Comparison of ENCODE assay signal across 1 cellular context in the genomic region with DNA sequence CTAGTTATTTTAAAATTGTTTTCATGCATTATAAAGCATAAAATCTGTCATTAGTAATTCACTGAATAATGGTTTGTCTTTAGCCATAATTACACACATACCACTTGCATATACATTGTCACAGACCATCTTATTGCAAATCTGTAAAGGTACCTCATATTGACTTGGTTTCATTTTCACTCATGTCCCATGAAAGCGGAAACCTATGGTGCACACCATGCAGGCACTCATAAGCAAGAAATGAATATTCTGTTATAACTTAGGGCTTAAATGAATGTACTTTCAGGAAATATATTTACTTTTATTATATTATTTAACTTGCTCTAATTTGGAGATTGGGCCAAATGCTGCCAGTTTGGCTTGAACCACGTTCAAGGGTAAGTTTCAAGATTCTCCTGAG.
TF ChIP-seq lines count a peak whose summit lies in the region.

No MANE protein-coding gene starts in this region.

TF ChIP-seq in GM12878, 131 proteins besides CTCF, POLR2A, EP300 and RAD21 (continued from another document and continues in another):
- TF ChIP-seq NBN (IDR thresholded peaks at IDR 0.05) (no peak), ZNF384 (IDR thresholded peaks at IDR 0.05; ENCODE audit: borderline replicate concordance, low read depth, low read length) (no peak), SMC3 (IDR thresholded peaks at IDR 0.05; ENCODE audit: borderline replicate concordance, low read length) (no peak; the same call in 1 of the 2 replicates), ZNF622 (IDR thresholded peaks at IDR 0.05) (no peak), MEF2A (IDR thresholded peaks at IDR 0.05; ENCODE audit: insufficient read depth, low read depth, low read length) (no peak), ZZZ3 (IDR thresholded peaks at IDR 0.05; ENCODE audit: control insufficient read depth, insufficient read length, low read depth) (no peak), GATAD2B (conservative IDR thresholded peaks at IDR 0.05; ENCODE audit: low read depth) (no peak), MYC (IDR thresholded peaks at IDR 0.05; ENCODE audit: insufficient read depth, insufficient read length, insufficient replicate concordance, low read length, severe bottlenecking) (no peak), CBX3 (IDR thresholded peaks at IDR 0.05; ENCODE audit: borderline replicate concordance, low read depth) (no peak), ZNF207 (IDR thresholded peaks at IDR 0.05; ENCODE audit: borderline replicate concordance) (no peak), JUNB (IDR thresholded peaks at IDR 0.05) (peak; percentile 99), TCF7 (IDR thresholded peaks at IDR 0.05; ENCODE audit: borderline replicate concordance) (no peak), WRNIP1 (IDR thresholded peaks at IDR 0.05; ENCODE audit: borderline replicate concordance, low read depth, low read length) (no peak), EED (IDR thresholded peaks at IDR 0.05; ENCODE audit: low read depth) (no peak), CHD1 (IDR thresholded peaks at IDR 0.05; ENCODE audit: low read depth, low read length) (no peak), ZNF24 (IDR thresholded peaks at IDR 0.05) (0 out of 2 replicates have a peak, but pooled peaks have one; percentile 5), CBX5 (IDR thresholded peaks at IDR 0.05; ENCODE audit: low read depth) (0 out of 2 replicates have a peak, but pooled peaks have one; percentile 74), MTA2 (IDR thresholded peaks at IDR 0.05; ENCODE audit: low read depth) (peak; percentile 70), NR2C1 (IDR thresholded peaks at IDR 0.05) (no peak), BRCA1 (IDR thresholded peaks at IDR 0.05; ENCODE audit: low read depth, low read length) (no peak), TBL1XR1 (IDR thresholded peaks at IDR 0.05; ENCODE audit: low read depth, low read length) (peak; percentile 82), KAT2A (conservative IDR thresholded peaks at IDR 0.05; ENCODE audit: control insufficient read depth, low read depth, low read length) (no peak), HDAC2 (IDR thresholded peaks at IDR 0.05) (no peak), CREM (IDR thresholded peaks at IDR 0.05; ENCODE audit: low read depth) (peak; percentile 54; the same call in 1 of the 2 replicates), EZH2 (IDR thresholded peaks at IDR 0.05; ENCODE audit: borderline replicate concordance, control insufficient read depth, low read depth, low read length) (no peak), JUND (IDR thresholded peaks at IDR 0.05; ENCODE audit: low read depth, low read length) (peak; percentile 75; the same call in 1 of the 2 replicates), KLF5 (IDR thresholded peaks at IDR 0.05; ENCODE audit: partially characterized antibody) (no peak), SMAD1 (IDR thresholded peaks at IDR 0.05; ENCODE audit: low read depth, partially characterized antibody) (no peak), ASH2L (IDR thresholded peaks at IDR 0.05; ENCODE audit: borderline replicate concordance, low read depth) (no peak), ZNF217 (IDR thresholded peaks at IDR 0.05) (peak; percentile 26; the same call in 1 of the 2 replicates), LARP7 (IDR thresholded peaks at IDR 0.05) (no peak), RUNX3 (IDR thresholded peaks at IDR 0.05; ENCODE audit: low read length) (peak; percentile 87), FOXK2 (IDR thresholded peaks at IDR 0.05) (no peak), FOS (IDR thresholded peaks at IDR 0.05; ENCODE audit: borderline replicate concordance, extremely low read depth, insufficient read length) (no peak), SMAD5 (IDR thresholded peaks at IDR 0.05; ENCODE audit: low read depth) (no peak), NRF1 (conservative IDR thresholded peaks at IDR 0.05; ENCODE audit: low read depth, low read length) (no peak), ETV6 (conservative IDR thresholded peaks at IDR 0.05 in 1 of 2, IDR thresholded peaks at IDR 0.05 in 1 of 2; ENCODE audit: borderline replicate concordance in 1 of 2, low read depth in 1 of 2) (peak in 1 of 2 experiments; percentile 98; a peak in 2 of 4 replicates), MYB (IDR thresholded peaks at IDR 0.05; ENCODE audit: borderline replicate concordance, low read depth, low read length) (no peak), BCL11A (IDR thresholded peaks at IDR 0.05; ENCODE audit: low read depth, low read length) (peak; percentile 91)
- TF ChIP-seq, protein P1, sequence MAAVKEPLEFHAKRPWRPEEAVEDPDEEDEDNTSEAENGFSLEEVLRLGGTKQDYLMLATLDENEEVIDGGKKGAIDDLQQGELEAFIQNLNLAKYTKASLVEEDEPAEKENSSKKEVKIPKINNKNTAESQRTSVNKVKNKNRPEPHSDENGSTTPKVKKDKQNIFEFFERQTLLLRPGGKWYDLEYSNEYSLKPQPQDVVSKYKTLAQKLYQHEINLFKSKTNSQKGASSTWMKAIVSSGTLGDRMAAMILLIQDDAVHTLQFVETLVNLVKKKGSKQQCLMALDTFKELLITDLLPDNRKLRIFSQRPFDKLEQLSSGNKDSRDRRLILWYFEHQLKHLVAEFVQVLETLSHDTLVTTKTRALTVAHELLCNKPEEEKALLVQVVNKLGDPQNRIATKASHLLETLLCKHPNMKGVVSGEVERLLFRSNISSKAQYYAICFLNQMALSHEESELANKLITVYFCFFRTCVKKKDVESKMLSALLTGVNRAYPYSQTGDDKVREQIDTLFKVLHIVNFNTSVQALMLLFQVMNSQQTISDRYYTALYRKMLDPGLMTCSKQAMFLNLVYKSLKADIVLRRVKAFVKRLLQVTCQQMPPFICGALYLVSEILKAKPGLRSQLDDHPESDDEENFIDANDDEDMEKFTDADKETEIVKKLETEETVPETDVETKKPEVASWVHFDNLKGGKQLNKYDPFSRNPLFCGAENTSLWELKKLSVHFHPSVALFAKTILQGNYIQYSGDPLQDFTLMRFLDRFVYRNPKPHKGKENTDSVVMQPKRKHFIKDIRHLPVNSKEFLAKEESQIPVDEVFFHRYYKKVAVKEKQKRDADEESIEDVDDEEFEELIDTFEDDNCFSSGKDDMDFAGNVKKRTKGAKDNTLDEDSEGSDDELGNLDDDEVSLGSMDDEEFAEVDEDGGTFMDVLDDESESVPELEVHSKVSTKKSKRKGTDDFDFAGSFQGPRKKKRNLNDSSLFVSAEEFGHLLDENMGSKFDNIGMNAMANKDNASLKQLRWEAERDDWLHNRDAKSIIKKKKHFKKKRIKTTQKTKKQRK (IDR thresholded peaks at IDR 0.05; ENCODE audit: low read depth, low read length): no peak
- TF ChIP-seq, protein P2, sequence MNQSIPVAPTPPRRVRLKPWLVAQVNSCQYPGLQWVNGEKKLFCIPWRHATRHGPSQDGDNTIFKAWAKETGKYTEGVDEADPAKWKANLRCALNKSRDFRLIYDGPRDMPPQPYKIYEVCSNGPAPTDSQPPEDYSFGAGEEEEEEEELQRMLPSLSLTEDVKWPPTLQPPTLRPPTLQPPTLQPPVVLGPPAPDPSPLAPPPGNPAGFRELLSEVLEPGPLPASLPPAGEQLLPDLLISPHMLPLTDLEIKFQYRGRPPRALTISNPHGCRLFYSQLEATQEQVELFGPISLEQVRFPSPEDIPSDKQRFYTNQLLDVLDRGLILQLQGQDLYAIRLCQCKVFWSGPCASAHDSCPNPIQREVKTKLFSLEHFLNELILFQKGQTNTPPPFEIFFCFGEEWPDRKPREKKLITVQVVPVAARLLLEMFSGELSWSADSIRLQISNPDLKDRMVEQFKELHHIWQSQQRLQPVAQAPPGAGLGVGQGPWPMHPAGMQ (IDR thresholded peaks at IDR 0.05; ENCODE audit: borderline replicate concordance): no peak
- TF ChIP-seq, protein P3, sequence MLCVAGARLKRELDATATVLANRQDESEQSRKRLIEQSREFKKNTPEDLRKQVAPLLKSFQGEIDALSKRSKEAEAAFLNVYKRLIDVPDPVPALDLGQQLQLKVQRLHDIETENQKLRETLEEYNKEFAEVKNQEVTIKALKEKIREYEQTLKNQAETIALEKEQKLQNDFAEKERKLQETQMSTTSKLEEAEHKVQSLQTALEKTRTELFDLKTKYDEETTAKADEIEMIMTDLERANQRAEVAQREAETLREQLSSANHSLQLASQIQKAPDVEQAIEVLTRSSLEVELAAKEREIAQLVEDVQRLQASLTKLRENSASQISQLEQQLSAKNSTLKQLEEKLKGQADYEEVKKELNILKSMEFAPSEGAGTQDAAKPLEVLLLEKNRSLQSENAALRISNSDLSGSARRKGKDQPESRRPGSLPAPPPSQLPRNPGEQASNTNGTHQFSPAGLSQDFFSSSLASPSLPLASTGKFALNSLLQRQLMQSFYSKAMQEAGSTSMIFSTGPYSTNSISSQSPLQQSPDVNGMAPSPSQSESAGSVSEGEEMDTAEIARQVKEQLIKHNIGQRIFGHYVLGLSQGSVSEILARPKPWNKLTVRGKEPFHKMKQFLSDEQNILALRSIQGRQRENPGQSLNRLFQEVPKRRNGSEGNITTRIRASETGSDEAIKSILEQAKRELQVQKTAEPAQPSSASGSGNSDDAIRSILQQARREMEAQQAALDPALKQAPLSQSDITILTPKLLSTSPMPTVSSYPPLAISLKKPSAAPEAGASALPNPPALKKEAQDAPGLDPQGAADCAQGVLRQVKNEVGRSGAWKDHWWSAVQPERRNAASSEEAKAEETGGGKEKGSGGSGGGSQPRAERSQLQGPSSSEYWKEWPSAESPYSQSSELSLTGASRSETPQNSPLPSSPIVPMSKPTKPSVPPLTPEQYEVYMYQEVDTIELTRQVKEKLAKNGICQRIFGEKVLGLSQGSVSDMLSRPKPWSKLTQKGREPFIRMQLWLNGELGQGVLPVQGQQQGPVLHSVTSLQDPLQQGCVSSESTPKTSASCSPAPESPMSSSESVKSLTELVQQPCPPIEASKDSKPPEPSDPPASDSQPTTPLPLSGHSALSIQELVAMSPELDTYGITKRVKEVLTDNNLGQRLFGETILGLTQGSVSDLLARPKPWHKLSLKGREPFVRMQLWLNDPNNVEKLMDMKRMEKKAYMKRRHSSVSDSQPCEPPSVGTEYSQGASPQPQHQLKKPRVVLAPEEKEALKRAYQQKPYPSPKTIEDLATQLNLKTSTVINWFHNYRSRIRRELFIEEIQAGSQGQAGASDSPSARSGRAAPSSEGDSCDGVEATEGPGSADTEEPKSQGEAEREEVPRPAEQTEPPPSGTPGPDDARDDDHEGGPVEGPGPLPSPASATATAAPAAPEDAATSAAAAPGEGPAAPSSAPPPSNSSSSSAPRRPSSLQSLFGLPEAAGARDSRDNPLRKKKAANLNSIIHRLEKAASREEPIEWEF (IDR thresholded peaks at IDR 0.05; ENCODE audit: insufficient replicate concordance, low read depth, low read length): no peak
- TF ChIP-seq, protein P4, sequence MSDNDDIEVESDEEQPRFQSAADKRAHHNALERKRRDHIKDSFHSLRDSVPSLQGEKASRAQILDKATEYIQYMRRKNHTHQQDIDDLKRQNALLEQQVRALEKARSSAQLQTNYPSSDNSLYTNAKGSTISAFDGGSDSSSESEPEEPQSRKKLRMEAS (IDR thresholded peaks at IDR 0.05; ENCODE audit: low read depth, low read length): no peak
- TF ChIP-seq, protein P5, sequence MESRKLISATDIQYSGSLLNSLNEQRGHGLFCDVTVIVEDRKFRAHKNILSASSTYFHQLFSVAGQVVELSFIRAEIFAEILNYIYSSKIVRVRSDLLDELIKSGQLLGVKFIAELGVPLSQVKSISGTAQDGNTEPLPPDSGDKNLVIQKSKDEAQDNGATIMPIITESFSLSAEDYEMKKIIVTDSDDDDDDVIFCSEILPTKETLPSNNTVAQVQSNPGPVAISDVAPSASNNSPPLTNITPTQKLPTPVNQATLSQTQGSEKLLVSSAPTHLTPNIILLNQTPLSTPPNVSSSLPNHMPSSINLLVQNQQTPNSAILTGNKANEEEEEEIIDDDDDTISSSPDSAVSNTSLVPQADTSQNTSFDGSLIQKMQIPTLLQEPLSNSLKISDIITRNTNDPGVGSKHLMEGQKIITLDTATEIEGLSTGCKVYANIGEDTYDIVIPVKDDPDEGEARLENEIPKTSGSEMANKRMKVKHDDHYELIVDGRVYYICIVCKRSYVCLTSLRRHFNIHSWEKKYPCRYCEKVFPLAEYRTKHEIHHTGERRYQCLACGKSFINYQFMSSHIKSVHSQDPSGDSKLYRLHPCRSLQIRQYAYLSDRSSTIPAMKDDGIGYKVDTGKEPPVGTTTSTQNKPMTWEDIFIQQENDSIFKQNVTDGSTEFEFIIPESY (IDR thresholded peaks at IDR 0.05): no peak
- TF ChIP-seq, protein P6, sequence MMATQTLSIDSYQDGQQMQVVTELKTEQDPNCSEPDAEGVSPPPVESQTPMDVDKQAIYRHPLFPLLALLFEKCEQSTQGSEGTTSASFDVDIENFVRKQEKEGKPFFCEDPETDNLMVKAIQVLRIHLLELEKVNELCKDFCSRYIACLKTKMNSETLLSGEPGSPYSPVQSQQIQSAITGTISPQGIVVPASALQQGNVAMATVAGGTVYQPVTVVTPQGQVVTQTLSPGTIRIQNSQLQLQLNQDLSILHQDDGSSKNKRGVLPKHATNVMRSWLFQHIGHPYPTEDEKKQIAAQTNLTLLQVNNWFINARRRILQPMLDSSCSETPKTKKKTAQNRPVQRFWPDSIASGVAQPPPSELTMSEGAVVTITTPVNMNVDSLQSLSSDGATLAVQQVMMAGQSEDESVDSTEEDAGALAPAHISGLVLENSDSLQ (IDR thresholded peaks at IDR 0.05): no peak
- TF ChIP-seq, protein P7, sequence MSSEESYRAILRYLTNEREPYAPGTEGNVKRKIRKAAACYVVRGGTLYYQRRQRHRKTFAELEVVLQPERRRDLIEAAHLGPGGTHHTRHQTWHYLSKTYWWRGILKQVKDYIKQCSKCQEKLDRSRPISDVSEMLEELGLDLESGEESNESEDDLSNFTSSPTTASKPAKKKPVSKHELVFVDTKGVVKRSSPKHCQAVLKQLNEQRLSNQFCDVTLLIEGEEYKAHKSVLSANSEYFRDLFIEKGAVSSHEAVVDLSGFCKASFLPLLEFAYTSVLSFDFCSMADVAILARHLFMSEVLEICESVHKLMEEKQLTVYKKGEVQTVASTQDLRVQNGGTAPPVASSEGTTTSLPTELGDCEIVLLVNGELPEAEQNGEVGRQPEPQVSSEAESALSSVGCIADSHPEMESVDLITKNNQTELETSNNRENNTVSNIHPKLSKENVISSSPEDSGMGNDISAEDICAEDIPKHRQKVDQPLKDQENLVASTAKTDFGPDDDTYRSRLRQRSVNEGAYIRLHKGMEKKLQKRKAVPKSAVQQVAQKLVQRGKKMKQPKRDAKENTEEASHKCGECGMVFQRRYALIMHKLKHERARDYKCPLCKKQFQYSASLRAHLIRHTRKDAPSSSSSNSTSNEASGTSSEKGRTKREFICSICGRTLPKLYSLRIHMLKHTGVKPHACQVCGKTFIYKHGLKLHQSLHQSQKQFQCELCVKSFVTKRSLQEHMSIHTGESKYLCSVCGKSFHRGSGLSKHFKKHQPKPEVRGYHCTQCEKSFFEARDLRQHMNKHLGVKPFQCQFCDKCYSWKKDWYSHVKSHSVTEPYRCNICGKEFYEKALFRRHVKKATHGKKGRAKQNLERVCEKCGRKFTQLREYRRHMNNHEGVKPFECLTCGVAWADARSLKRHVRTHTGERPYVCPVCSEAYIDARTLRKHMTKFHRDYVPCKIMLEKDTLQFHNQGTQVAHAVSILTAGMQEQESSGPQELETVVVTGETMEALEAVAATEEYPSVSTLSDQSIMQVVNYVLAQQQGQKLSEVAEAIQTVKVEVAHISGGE (CRISPR knock-in tag; IDR thresholded peaks at IDR 0.05): no peak
